ENCODE assay signal across 8 cellular contexts in the genomic region with DNA sequence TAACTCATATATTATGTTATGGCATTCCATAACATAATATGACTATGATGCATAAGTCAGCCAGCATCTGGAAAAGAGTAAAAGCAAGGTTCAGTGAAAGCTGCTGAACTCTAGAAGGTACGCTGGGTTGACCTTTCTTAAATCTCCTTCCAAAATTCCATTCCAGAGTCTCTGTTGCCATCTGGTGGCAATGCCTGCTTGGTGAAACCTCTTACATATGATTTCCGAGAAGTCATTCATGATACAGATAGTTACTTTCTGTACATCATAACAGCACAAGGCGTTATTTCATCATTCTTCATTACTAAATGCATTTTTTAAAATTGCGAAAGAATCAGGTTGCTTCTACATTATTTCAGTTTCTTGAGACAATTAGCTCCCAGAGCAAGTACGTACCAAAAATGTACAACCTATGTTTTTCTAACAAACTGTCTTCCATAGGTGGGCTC. TPM values are rescaled to one million over a fixed set of nuclear protein-coding genes. Genes with fewer than 3 reads are reported as not detected.
DNase-seq lines count a peak whose midpoint lies in the region; ATAC-seq and TF ChIP-seq lines count a peak whose summit lies in the region.

No MANE protein-coding gene starts in this region.

- intact Hi-C loops in Panc1 (cut with micrococcal nuclease; ENCODE audit: unreplicated experiment): loop anchor here (5.0 kb wide), 3 partner anchors 98 to 307 kb away; a partner anchor contains a TSS
- intact Hi-C loops in testis (cut with DNase I; ENCODE audit: low total_unique reads): no loop called here

- in situ Hi-C loops in Panc1 (cut with HindIII; ENCODE audit: low pct_unique_long_range_greater_than_20kb, low sequenced_read_pairs): no loop called here

- CTCF ChIA-PET in Panc1 (lab: Charles Lee): interaction anchor here (1.3 kb wide), 1 partner anchor 311 kb away, joined by 10 read pairs; no protein-coding TSS in a partner anchor

- peak; percentile 66 for TF ChIP-seq CTCF in Panc1 (IDR thresholded peaks at IDR 0.05)
- peak; percentile 81 for TF ChIP-seq CTCF in neural cell (IDR thresholded peaks at IDR 0.05; ENCODE audit: poor library complexity, severe bottlenecking)
- TF ChIP-seq CTCF in testis (IDR thresholded peaks at IDR 0.05): peak; percentile 51 to 61 (median 54)

- H3K79me2 ChIP-seq in neural cell (replicated peaks; ENCODE audit: insufficient read depth, low read length): no peaks in the 10 kb centered on the region

- H3K4me3 ChIP-seq in Panc1 (ENCODE audit: low read depth in 2 of 2, low read length in 2 of 2) (peak overlapping the region in 1 of 2 experiments; percentile 23; a peak in 1 of 4 replicates), neural cell (ENCODE audit: low read length) (no peak overlapping the region), testis (no peak overlapping the region)

- no peak overlapping the region for H3K4me2 ChIP-seq in neural cell (ENCODE audit: low read length)

- WGBS in testis, 2 donors: 33 to 44% methylated on average over 5 of the region's 5 CpGs

- H2AFZ ChIP-seq in neural cell (ENCODE audit: low read depth, low read length): no peak overlapping the region

- H3K9me3 ChIP-seq in Panc1 (ENCODE audit: control insufficient read depth, insufficient read depth, low read depth, low read length): no peaks in the 10 kb centered on the region
- H3K9me3 ChIP-seq in neural cell (ENCODE audit: low read length): no peaks in the 10 kb centered on the region
- no peaks in the 10 kb centered on the region for H3K9me3 ChIP-seq in testis

- H3K4me1 ChIP-seq in Panc1 (ENCODE audit: control insufficient read depth, insufficient read depth, low read length): no peaks in the 10 kb centered on the region
- no peaks in the 10 kb centered on the region for H3K4me1 ChIP-seq in testis

- peak; percentile 79 for TF ChIP-seq RAD21 in neural cell (conservative IDR thresholded peaks at IDR 0.05)

- no peak for TF ChIP-seq POLR2A in testis (IDR thresholded peaks at IDR 0.05)

- H3K36me3 ChIP-seq in Panc1 (ENCODE audit: control insufficient read depth, insufficient read depth, low read length): no peaks in the 10 kb centered on the region
- H3K36me3 ChIP-seq in neural cell (ENCODE audit: insufficient read depth, low read length): no peaks in the 10 kb centered on the region
- no peaks in the 10 kb centered on the region for H3K36me3 ChIP-seq in testis (ENCODE audit: low read depth, missing control alignments)

- H3K9me2 ChIP-seq in neural cell (ENCODE audit: insufficient read depth, low read length): no peaks in the 10 kb centered on the region

- DNase-seq in ELF-1 (ENCODE audit: low read depth, low spot score) (peak; percentile 29), Kasumi-1 (lab: John Stamatoyannopoulos, UW) (peak; percentile 82 to 89), Panc1 (ENCODE audit: low read depth, low spot score) (no peak), fibroblast of gingiva (ENCODE audit: low read depth) (peak; percentile 92), testis (peak; percentile 76)
- DNase-seq in activated T-cell treated with anti-CD3 and anti-CD28 coated beads, Interleukin-2, amount 50 U/mL, for 48 hours: peak; percentile 69 to 73

- ATAC-seq in Panc1 (peak; percentile 83), HG03469 (IDR thresholded peaks at IDR 0.05; ENCODE audit: unreplicated experiment) (no peak)

- no peaks in the 10 kb centered on the region for H3K27me3 ChIP-seq in Panc1 (ENCODE audit: control insufficient read depth, insufficient read depth, low read length)
- no peaks in the 10 kb centered on the region for H3K27me3 ChIP-seq in neural cell (ENCODE audit: insufficient read depth, low read depth, low read length)
- no peaks in the 10 kb centered on the region for H3K27me3 ChIP-seq in testis

- H3F3A ChIP-seq in neural cell (ENCODE audit: insufficient read depth, low read length, poor library complexity, severe bottlenecking): no peaks in the 10 kb centered on the region

- H3K27ac ChIP-seq in Panc1 (ENCODE audit: low read length) (no peak overlapping the region), neural cell (ENCODE audit: low read length) (no peak overlapping the region), testis (no peak overlapping the region)

- TF ChIP-seq EP300 in neural cell (conservative IDR thresholded peaks at IDR 0.05; ENCODE audit: poor library complexity, severe bottlenecking): no peak

- POLR2A ChIA-PET in Panc1 (lab: Charles Lee): no interaction called here

- no TSS peak for BruUV-seq in Panc1 (replicated peaks; lab: Mats Ljungman, UMichigan)

- no peak overlapping the region for H3K9ac ChIP-seq in neural cell (ENCODE audit: low read length)

- H4K20me1 ChIP-seq in neural cell (ENCODE audit: insufficient read depth): no peaks in the 10 kb centered on the region

TF ChIP-seq in neural cell, 6 proteins besides CTCF, POLR2A, EP300 and RAD21:
- TF ChIP-seq TAF1 (IDR thresholded peaks at IDR 0.05; ENCODE audit: low read depth): no peak
- TF ChIP-seq, protein P1, sequence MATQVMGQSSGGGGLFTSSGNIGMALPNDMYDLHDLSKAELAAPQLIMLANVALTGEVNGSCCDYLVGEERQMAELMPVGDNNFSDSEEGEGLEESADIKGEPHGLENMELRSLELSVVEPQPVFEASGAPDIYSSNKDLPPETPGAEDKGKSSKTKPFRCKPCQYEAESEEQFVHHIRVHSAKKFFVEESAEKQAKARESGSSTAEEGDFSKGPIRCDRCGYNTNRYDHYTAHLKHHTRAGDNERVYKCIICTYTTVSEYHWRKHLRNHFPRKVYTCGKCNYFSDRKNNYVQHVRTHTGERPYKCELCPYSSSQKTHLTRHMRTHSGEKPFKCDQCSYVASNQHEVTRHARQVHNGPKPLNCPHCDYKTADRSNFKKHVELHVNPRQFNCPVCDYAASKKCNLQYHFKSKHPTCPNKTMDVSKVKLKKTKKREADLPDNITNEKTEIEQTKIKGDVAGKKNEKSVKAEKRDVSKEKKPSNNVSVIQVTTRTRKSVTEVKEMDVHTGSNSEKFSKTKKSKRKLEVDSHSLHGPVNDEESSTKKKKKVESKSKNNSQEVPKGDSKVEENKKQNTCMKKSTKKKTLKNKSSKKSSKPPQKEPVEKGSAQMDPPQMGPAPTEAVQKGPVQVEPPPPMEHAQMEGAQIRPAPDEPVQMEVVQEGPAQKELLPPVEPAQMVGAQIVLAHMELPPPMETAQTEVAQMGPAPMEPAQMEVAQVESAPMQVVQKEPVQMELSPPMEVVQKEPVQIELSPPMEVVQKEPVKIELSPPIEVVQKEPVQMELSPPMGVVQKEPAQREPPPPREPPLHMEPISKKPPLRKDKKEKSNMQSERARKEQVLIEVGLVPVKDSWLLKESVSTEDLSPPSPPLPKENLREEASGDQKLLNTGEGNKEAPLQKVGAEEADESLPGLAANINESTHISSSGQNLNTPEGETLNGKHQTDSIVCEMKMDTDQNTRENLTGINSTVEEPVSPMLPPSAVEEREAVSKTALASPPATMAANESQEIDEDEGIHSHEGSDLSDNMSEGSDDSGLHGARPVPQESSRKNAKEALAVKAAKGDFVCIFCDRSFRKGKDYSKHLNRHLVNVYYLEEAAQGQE (IDR thresholded peaks at IDR 0.05; ENCODE audit: borderline replicate concordance): no peak
- TF ChIP-seq MXI1 (conservative IDR thresholded peaks at IDR 0.05; ENCODE audit: poor library complexity, severe bottlenecking): no peak
- TF ChIP-seq POLR2AphosphoS5 (IDR thresholded peaks at IDR 0.05): no peak
- peak; percentile 87 for TF ChIP-seq SMC3 (conservative IDR thresholded peaks at IDR 0.05; ENCODE audit: poor library complexity)
- TF ChIP-seq EZH2 (IDR thresholded peaks at IDR 0.05; ENCODE audit: borderline replicate concordance, insufficient read depth, low read length, poor library complexity, severe bottlenecking): no peak

RNA-seq across cellular contexts. Expression of a gene that starts 7.0 kb away (rescaled TPM):
- total RNA-seq in Panc1 (2021; ENCODE audit: unreplicated experiment) (12.9 TPM), testis (10 to 100 TPM; 55.7 to 66.4 TPM)
- 7.4 TPM for polyA plus RNA-seq in Panc1 (2012; ENCODE audit: insufficient read length)
- polyA plus RNA-seq in neural cell (18.0 and 18.4 TPM in 2 replicates), testis (ENCODE audit: insufficient read depth, low read depth, low replicate concordance) (19.0 TPM)
- 48.7 and 61.2 TPM in 2 replicates for polyA minus RNA-seq in neural cell
